In the genomic region with DNA sequence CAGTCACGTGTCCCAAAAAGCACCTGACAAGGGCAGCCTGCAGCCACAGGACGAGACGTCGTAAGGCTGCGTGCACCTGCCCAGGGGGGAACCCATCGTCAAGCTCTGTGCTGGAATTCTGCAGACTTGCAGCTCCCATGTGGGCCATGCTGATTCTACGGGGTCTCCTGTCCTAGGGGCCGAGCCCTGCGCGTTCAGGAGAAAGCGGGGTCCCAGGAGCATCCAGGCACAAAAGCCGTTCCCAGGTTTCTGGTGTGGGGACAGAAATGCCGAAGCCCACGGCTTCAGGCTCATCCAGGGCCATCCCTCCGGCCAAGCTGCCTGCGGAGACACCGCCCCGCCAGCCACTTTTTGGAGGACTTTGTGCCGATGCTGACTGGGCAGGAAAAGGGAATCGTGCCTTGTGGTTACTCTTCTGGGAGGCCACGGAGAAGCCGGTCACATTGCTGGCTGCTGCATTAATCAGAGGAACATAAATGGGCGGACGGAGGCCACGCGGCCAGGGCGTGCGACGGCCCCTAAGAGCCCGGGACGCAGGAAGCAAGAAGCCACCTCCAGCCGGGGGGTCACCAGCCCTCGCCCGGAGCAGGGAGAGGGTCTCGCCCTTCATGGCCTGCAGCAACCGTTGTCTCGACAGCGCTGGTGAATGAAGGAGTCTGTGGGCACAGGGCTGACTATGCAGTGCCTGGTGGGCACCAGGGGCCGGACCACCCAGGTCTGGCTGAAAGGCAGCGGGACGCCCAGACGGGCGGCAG, we compare ENCODE assay signal across 14 cellular contexts.
"Had no signal": no experiment of that assay in that cellular context is flagged by ENCODE, and none has a peak within 500 bp of the region (broad histone marks: within the 10 kb centered on the region; RNA-seq: fewer than 3 reads in every experiment).

No MANE protein-coding gene starts in this region.

- H3K27ac Mint-ChIP-seq: dendritic cell treated with granulocyte-macrophage colony-stimulating factor and Interleukin-4, amounts not matched to agents 40 ng/mL and 50 ng/mL, for 4 days had no signal

- H3K4me3 Mint-ChIP-seq: dendritic cell treated with granulocyte-macrophage colony-stimulating factor and Interleukin-4, amounts not matched to agents 40 ng/mL and 50 ng/mL, for 4 days; neural crest cell had no signal

- DNase-seq: activated CD4-positive, CD25-positive, alpha-beta regulatory T cell treated with anti-CD3 and anti-CD28 coated beads, Interleukin-2, amount 50 U/mL, for 72 hours; activated CD8-positive, alpha-beta memory T cell treated with anti-CD3 and anti-CD28 coated beads, Interleukin-2, amount 50 U/mL, for 4 hours; activated CD8-positive, alpha-beta T cell treated with anti-CD3 and anti-CD28 coated beads, Interleukin-2, amount 10 ng/mL, durations not matched to agents 7 days and 5 days; activated naive CD8-positive, alpha-beta T cell treated with anti-CD3 and anti-CD28 coated beads, Interleukin-2, amount 50 U/mL, for 24 hours; foreskin melanocyte; head of caudate nucleus; sigmoid colon; spleen; SW 1271; T1000 had no signal

- H3K27me3 Mint-ChIP-seq: activated naive CD8-positive, alpha-beta T cell treated with anti-CD3 and anti-CD28 coated beads, Interleukin-2, amount 50 U/mL, for 24 hours had no signal

- H3K27ac ChIP-seq: epithelial cell of prostate, sigmoid colon, SJSA1, spleen had no signal

- H3K4me3 ChIP-seq: sigmoid colon, SJSA1, spleen had no signal

- H3K27me3 ChIP-seq: sigmoid colon, SJSA1, spleen had no signal

- H3K9me3 ChIP-seq: sigmoid colon, SJSA1 had no signal

- H3K36me3 ChIP-seq: SJSA1 had no signal

- H3K9me3 Mint-ChIP-seq: neural crest cell had no signal

- ATAC-seq: activated CD8-positive, alpha-beta T cell treated with anti-CD3 and anti-CD28 coated beads, Interleukin-2, amount 10 ng/mL, durations not matched to agents 7 days and 5 days; activated naive CD8-positive, alpha-beta T cell treated with anti-CD3 and anti-CD28 coated beads, Interleukin-2, amount 50 U/mL, for 24 hours had no signal

- H3K4me1 ChIP-seq: SJSA1 had no signal
